In the genomic region with DNA sequence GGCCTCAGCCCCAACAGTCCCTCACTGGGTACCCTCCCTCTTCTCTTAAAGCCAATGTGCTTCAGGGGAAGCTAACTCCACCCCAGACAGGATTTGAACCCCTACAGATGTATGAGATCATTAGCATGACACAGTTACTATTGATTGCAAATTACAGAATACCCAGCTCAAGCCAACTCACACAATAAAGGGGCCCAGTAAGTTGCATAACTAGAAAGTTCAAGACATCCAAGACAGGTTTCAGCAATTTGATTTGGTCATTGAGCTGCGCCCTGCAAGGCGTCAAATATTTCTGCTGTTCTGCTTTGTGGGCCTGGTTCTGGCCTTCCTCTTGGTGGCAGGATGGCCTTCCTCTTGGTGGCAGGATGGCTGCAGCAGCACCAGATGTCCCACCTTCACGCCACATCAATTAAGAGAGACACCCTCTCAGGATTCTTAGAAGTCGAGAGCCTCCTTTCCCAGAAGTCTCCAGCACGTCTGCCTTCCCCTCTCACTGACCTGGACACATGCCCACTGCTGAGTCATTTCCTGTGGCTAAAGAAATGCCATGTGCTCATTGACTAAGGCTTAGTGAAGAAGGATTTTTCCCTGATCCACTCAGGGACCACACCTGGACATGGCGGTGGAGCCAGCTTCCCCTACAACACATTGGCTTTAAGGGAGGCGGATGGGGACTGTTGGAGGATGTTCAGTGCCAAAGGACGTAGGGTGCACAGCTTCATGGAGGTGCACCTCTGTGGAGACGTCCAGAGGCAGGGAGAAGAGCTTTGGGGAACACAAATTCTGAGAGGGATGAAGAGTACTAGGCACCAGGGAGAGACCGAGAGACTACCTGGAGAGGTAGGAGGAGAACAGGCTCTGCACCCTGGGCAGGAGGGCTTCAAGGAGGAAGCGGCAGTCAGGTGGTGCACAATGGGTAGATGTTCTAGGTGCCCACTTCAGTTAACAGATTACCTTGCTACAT, we compare ENCODE assay signal across 8 cellular contexts. TPM values are rescaled to one million over a fixed set of nuclear protein-coding genes. Genes with fewer than 3 reads are reported as not detected.
DNase-seq lines count a peak whose midpoint lies in the region; ATAC-seq and TF ChIP-seq lines count a peak whose summit lies in the region.

No MANE protein-coding gene starts in this region.

- peaks cover 100% of the 10 kb centered on the region for H3K36me3 ChIP-seq in RWPE2 (ENCODE audit: low read depth)

- peaks cover 33% of the 10 kb centered on the region for H3K36me3 Mint-ChIP-seq in activated T-cell treated with anti-CD3 and anti-CD28 coated beads, Interleukin-2, amount 50 U/mL, for 4 hours (ENCODE audit: insufficient read depth)

- no peaks in the 10 kb centered on the region for H3K4me1 Mint-ChIP-seq in activated T-cell treated with anti-CD3 and anti-CD28 coated beads, Interleukin-2, amount 50 U/mL, for 4 hours (ENCODE audit: low read depth)

- H3K4me3 ChIP-seq in RWPE2 (ENCODE audit: severe bottlenecking): no peak overlapping the region
- H3K4me3 ChIP-seq in fibroblast of mammary gland (ENCODE audit: control insufficient read depth, low read depth, low read length): no peak overlapping the region

- ATAC-seq in RWPE2 (ENCODE audit: low read depth) (peak; percentile 66), HG02642 (IDR thresholded peaks at IDR 0.05; ENCODE audit: poor library complexity, unreplicated experiment) (no peak), HG03354 (IDR thresholded peaks at IDR 0.05; ENCODE audit: poor library complexity, severe bottlenecking, unreplicated experiment) (no peak)
- no peak for ATAC-seq in activated T-cell treated with anti-CD3 and anti-CD28 coated beads, Interleukin-2, amount 50 U/mL, for 4 hours

- no peak for TF ChIP-seq CTCF in RWPE2 (IDR thresholded peaks at IDR 0.05; ENCODE audit: poor library complexity, severe bottlenecking)
- no peak for TF ChIP-seq CTCF in fibroblast of mammary gland (conservative IDR thresholded peaks at IDR 0.05; ENCODE audit: control insufficient read depth, insufficient read depth, low read depth, low read length)

- H3K27me3 ChIP-seq in RWPE2 (ENCODE audit: insufficient read depth, poor library complexity, severe bottlenecking): no peaks in the 10 kb centered on the region

- in situ Hi-C loops in G401 (cut with HindIII; ENCODE audit: low sequenced_read_pairs): no loop called here

- peaks cover 28% of the 10 kb centered on the region for H3K4me1 ChIP-seq in RWPE2 (ENCODE audit: insufficient read depth, poor library complexity, severe bottlenecking)

- H3K27ac ChIP-seq in RWPE2 (ENCODE audit: poor library complexity, severe bottlenecking): peak overlapping the region; percentile 92

- H3K9me3 Mint-ChIP-seq in activated T-cell treated with anti-CD3 and anti-CD28 coated beads, Interleukin-2, amount 50 U/mL, for 4 hours: no peaks in the 10 kb centered on the region

- DNase-seq in G401 (ENCODE audit: low spot score): peak; percentile 33
- peak; percentile 93 for DNase-seq in RWPE2 (ENCODE audit: low spot score)
- peak; percentile 95 for DNase-seq in fibroblast of mammary gland (ENCODE audit: low read depth)
- peak; percentile 88 for DNase-seq in pulmonary artery endothelial cell (ENCODE audit: low read depth, low spot score)
- DNase-seq in T-helper 1 cell: no peak
- no peak for DNase-seq in activated T-cell treated with anti-CD3 and anti-CD28 coated beads, Interleukin-2, amount 50 U/mL, for 4 hours

- no peaks in the 10 kb centered on the region for H3K9me3 ChIP-seq in RWPE2 (ENCODE audit: severe bottlenecking)

- no peaks in the 10 kb centered on the region for H3K27me3 Mint-ChIP-seq in activated T-cell treated with anti-CD3 and anti-CD28 coated beads, Interleukin-2, amount 50 U/mL, for 4 hours (ENCODE audit: low read depth)

- H3K4me3 Mint-ChIP-seq in activated T-cell treated with anti-CD3 and anti-CD28 coated beads, Interleukin-2, amount 50 U/mL, for 4 hours: no peak overlapping the region

RNA-seq across cellular contexts. Expression of a gene that starts 49.1 kb away (rescaled TPM):
- not detected in 2 replicates for total RNA-seq in G401 (2014; rRNA removed; shearing (Covaris generic))
- 0.07 and 0.20 TPM in 2 replicates for total RNA-seq in pulmonary artery endothelial cell
- total RNA-seq in activated T-cell treated with anti-CD3 and anti-CD28 coated beads, Interleukin-2, amount 50 U/mL, for 4 hours: not detected

Comparison
In these comparisons a context has a peak if more than half of its experiments do, and no peak if none do; other contexts are left out.
1. DNase-seq: peak in G401 (single experiment), RWPE2 (single experiment), fibroblast of mammary gland (single experiment) and pulmonary artery endothelial cell (single experiment); none in T-helper 1 cell (0 of 5) and activated T-cell treated with anti-CD3 and anti-CD28 coated beads, Interleukin-2, amount 50 U/mL, for 4 hours (single experiment).